23 cellular contexts compared by ENCODE assay signal in the genomic region with DNA sequence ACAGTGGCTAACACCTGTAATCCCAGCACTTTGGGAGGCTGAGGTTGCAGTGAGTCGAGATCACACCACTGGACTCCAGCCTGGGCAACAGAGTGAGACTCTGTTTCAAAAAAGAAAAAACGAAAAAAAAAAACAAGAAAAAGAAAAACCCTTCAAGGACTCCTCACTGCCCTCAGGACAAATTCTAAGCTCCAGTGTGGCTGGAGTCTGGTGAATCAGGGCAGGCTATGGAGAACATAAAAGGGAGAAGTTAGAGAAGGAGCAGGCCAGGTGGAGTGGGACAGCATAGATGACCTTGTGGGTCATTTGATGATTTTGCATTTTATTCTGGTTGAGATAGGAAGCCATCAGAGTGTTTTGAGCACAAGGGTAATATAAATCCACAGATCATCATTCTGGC. TPM values are rescaled to one million over a fixed set of nuclear protein-coding genes. Genes with fewer than 3 reads are reported as not detected.
DNase-seq lines count a peak whose midpoint lies in the region; ATAC-seq, FAIRE-seq and TF ChIP-seq lines count a peak whose summit lies in the region.
"Had no signal": no experiment of that assay in that cellular context is flagged by ENCODE, and none has a peak within 500 bp of the region (broad histone marks: within the 10 kb centered on the region; RNA-seq: fewer than 3 reads in every experiment).

No MANE protein-coding gene starts in this region.

- H3K4me1 ChIP-seq in left ventricle myocardium inferior (no peaks in the 10 kb centered on the region), endothelial cell of umbilical vein (ENCODE audit: control insufficient read depth, extremely low read depth, insufficient read depth, low read length) (no peaks in the 10 kb centered on the region), neuronal stem cell (ENCODE audit: control insufficient read depth in 2 of 2, insufficient read depth in 1 of 2, low read depth in 1 of 2, low read length in 2 of 2) (no peaks in the 10 kb centered on the region), vagina (peaks cover 23% of the 10 kb centered on the region), adrenal gland (replicated peaks in 1 of 2) (peaks cover 11 to 14% of the 10 kb centered on the region in 2 donors), SJCRH30 (no peaks in the 10 kb centered on the region)
- H3K4me1 ChIP-seq: psoas muscle, upper lobe of right lung had no signal

- H3K9me3 ChIP-seq in left ventricle myocardium inferior (replicated peaks) (no peaks in the 10 kb centered on the region), endothelial cell of umbilical vein (replicated peaks; ENCODE audit: control insufficient read depth, insufficient read depth, low read length) (no peaks in the 10 kb centered on the region), neuronal stem cell (replicated peaks in 1 of 2; ENCODE audit: control insufficient read depth in 2 of 2, insufficient read depth in 1 of 2, low read depth in 1 of 2, low read length in 2 of 2) (peaks cover 0 to 3% of the 10 kb centered on the region in 2 donors), vagina (no peaks in the 10 kb centered on the region), adrenal gland (replicated peaks in 1 of 3) (no peaks in the 10 kb centered on the region), SJCRH30 (replicated peaks) (no peaks in the 10 kb centered on the region)
- H3K9me3 ChIP-seq: psoas muscle, upper lobe of right lung had no signal

- no peak overlapping the region for H3K23ac ChIP-seq in neuronal stem cell (ENCODE audit: low read depth, low read length, poor library complexity)

- H3K79me1 ChIP-seq in neuronal stem cell (ENCODE audit: low read depth, low read length), result no peaks in the 10 kb centered on the region

- no peak overlapping the region for H2BK5ac ChIP-seq in neuronal stem cell (ENCODE audit: low read length)

- no peak overlapping the region for H2BK120ac ChIP-seq in neuronal stem cell (ENCODE audit: low read depth, low read length)

- peak; percentile 31 for FAIRE-seq in endothelial cell of umbilical vein (lab: Jason Lieb, UNC)
- FAIRE-seq: bronchial epithelial cell, small intestine had no signal

- POLR2A ChIA-PET in endothelial cell of umbilical vein (lab: Charles Lee), result no interaction called here

- H3K9me1 ChIP-seq in endothelial cell of umbilical vein (replicated peaks; ENCODE audit: control insufficient read depth, extremely low read depth, insufficient read depth, low read length), result no peaks in the 10 kb centered on the region

- DNase-seq in left ventricle myocardium inferior, result no peak
- no peak for DNase-seq in Right ventricle myocardium inferior (ENCODE audit: missing footprints)
- no peak for DNase-seq in endothelial cell of umbilical vein (ENCODE audit: low read depth, low spot score)
- no peak for DNase-seq in neuronal stem cell (ENCODE audit: low spot score)
- DNase-seq in vagina (ENCODE audit: extremely low spot score in 2 of 2), result no peak
- no peak for DNase-seq in adrenal gland
- DNase-seq in SJCRH30, result no peak
- no peak for DNase-seq in NCI-H128 (lab: John Stamatoyannopoulos, UW; ENCODE audit: unreplicated experiment)
- DNase-seq: 8988T; activated CD4-positive, alpha-beta T cell treated with anti-CD3 and anti-CD28 coated beads, Interleukin-2, amount 50 U/mL, for 1 hour; activated naive CD8-positive, alpha-beta T cell treated with anti-CD3 and anti-CD28 coated beads, Interleukin-2, amount 50 U/mL, for 24 hours; Calu3; dermis blood vessel endothelial cell; MG63; NCI-H1436 treated with DMSO at 0.1 percent for 48 hours; NCI-H524 treated with DMSO at 0.1 percent for 48 hours; psoas muscle; small intestine; stimulated activated CD4-positive, alpha-beta T cell treated with anti-CD3 and anti-CD28 coated beads, Interleukin-2, amount 100 ng/mL, for 48 hours; stimulated activated naive CD8-positive, alpha-beta T cell treated with anti-CD3 and anti-CD28 coated beads, Interleukin-15, amount 100 ng/mL, for 72 hours; upper lobe of right lung had no signal

- WGBS in neuronal stem cell (ENCODE audit: extremely low coverage in 2 of 2, insufficient read length in 2 of 2, insufficient replicate concordance in 1 of 2), 2 donors, result no CpG with 5 or more reads among the region's 2 CpGs
- 78 to 87% (median 84%) methylated on average over 2 of the region's 2 CpGs for WGBS in adrenal gland, 4 donors

- H3K4ac ChIP-seq in neuronal stem cell (ENCODE audit: low read length), result no peak overlapping the region

- H3K18ac ChIP-seq in neuronal stem cell (ENCODE audit: low read length), result no peak overlapping the region

- H3K4me2 ChIP-seq in endothelial cell of umbilical vein (ENCODE audit: insufficient read depth, low read length) (no peak overlapping the region), neuronal stem cell (ENCODE audit: insufficient read depth, low read length, poor library complexity, severe bottlenecking) (no peak overlapping the region)

- H3K9ac ChIP-seq in endothelial cell of umbilical vein (replicated peaks; ENCODE audit: extremely low read depth, insufficient read depth, low read length) (no peak overlapping the region), neuronal stem cell (ENCODE audit: low read depth, low read length, poor library complexity) (no peak overlapping the region)

- H3K4me3 ChIP-seq in left ventricle myocardium inferior, result no peak overlapping the region
- H3K4me3 ChIP-seq in endothelial cell of umbilical vein (replicated peaks in 1 of 3; ENCODE audit: insufficient read depth in 1 of 3, low read depth in 1 of 3, low read length in 3 of 3), result no peak overlapping the region
- no peak overlapping the region for H3K4me3 ChIP-seq in neuronal stem cell (ENCODE audit: low read length in 2 of 2)
- H3K4me3 ChIP-seq in vagina, result no peak overlapping the region
- no peak overlapping the region for H3K4me3 ChIP-seq in adrenal gland
- H3K4me3 ChIP-seq in SJCRH30, result no peak overlapping the region
- H3K4me3 ChIP-seq: MG63, psoas muscle, upper lobe of right lung had no signal

- no peak for ATAC-seq in Right ventricle myocardium inferior
- ATAC-seq: activated naive CD8-positive, alpha-beta T cell treated with anti-CD3 and anti-CD28 coated beads, Interleukin-2, amount 50 U/mL, for 24 hours; stimulated activated naive CD8-positive, alpha-beta T cell treated with anti-CD3 and anti-CD28 coated beads, Interleukin-15, amount 100 ng/mL, for 72 hours; upper lobe of right lung had no signal

- dilution Hi-C loops in endothelial cell of umbilical vein (cut with MboI; ENCODE audit: extremely low pct_ligation_motif_present, low sequenced_read_pairs), result no loop called here

- TF ChIP-seq CTCF in left ventricle myocardium inferior (IDR thresholded peaks at IDR 0.05; ENCODE audit: borderline replicate concordance) (no peak), endothelial cell of umbilical vein (IDR thresholded peaks at IDR 0.05; ENCODE audit: extremely low read depth in 1 of 2, insufficient read depth in 1 of 2, low read depth in 1 of 2, low read length in 2 of 2) (no peak), vagina (IDR thresholded peaks at IDR 0.05) (no peak), adrenal gland (IDR thresholded peaks at IDR 0.05) (no peak)

- no peak overlapping the region for H2BK12ac ChIP-seq in neuronal stem cell (ENCODE audit: low read length)

- H4K91ac ChIP-seq in neuronal stem cell (ENCODE audit: low read depth, low read length, poor library complexity), result no peak overlapping the region

- CTCF ChIA-PET in endothelial cell of umbilical vein (lab: Charles Lee), result interaction anchor here (1.4 kb wide), 1 partner anchor 10 kb away, joined by 3 read pairs; no protein-coding TSS in a partner anchor

- H4K20me1 ChIP-seq in endothelial cell of umbilical vein (replicated peaks; ENCODE audit: control insufficient read depth, extremely low read depth, insufficient read depth, low read length), result no peaks in the 10 kb centered on the region

- no TSS peak for BruUV-seq in endothelial cell of umbilical vein (replicated peaks; lab: Mats Ljungman, UMichigan)

- TF ChIP-seq POLR2A in endothelial cell of umbilical vein (IDR thresholded peaks at IDR 0.05; ENCODE audit: low read depth, low read length) (no peak), vagina (IDR thresholded peaks at IDR 0.05) (no peak), adrenal gland (IDR thresholded peaks at IDR 0.05) (no peak)

- no peak overlapping the region for H2BK15ac ChIP-seq in neuronal stem cell (ENCODE audit: low read length)

- H3K27ac ChIP-seq in left ventricle myocardium inferior (replicated peaks) (peak overlapping the region; percentile 49), endothelial cell of umbilical vein (ENCODE audit: insufficient read depth, low read depth, low read length) (no peak overlapping the region), neuronal stem cell (replicated peaks; ENCODE audit: low read length) (no peak overlapping the region), vagina (peak overlapping the region; percentile 79), adrenal gland (no peak overlapping the region), SJCRH30 (no peak overlapping the region)
- H3K27ac ChIP-seq: HL-60, psoas muscle, upper lobe of right lung had no signal

- H2AFZ ChIP-seq in endothelial cell of umbilical vein (ENCODE audit: low read depth, low read length), result no peak overlapping the region
- peak overlapping the region; percentile 56 for H2AFZ ChIP-seq in neuronal stem cell (ENCODE audit: low read length)

- H3K14ac ChIP-seq in neuronal stem cell (ENCODE audit: low read length), result no peak overlapping the region

- no peak overlapping the region for H2AK5ac ChIP-seq in neuronal stem cell (ENCODE audit: low read depth, low read length)

- H3K36me3 ChIP-seq in left ventricle myocardium inferior (no peaks in the 10 kb centered on the region), endothelial cell of umbilical vein (ENCODE audit: control insufficient read depth in 2 of 2, extremely low read depth in 1 of 2, insufficient read depth in 2 of 2, low read length in 2 of 2) (no peaks in the 10 kb centered on the region), neuronal stem cell (replicated peaks in 1 of 2; ENCODE audit: control insufficient read depth in 2 of 2, insufficient read depth in 2 of 2, low read length in 2 of 2) (no peaks in the 10 kb centered on the region), vagina (no peaks in the 10 kb centered on the region), adrenal gland (replicated peaks in 1 of 2) (no peaks in the 10 kb centered on the region), SJCRH30 (no peaks in the 10 kb centered on the region)
- H3K36me3 ChIP-seq: upper lobe of right lung had no signal

- intact Hi-C loops in left ventricle myocardium inferior (cut with micrococcal nuclease), result no loop called here
- intact Hi-C loops in Right ventricle myocardium inferior (cut with DNase I), result no loop called here
- intact Hi-C loops in endothelial cell of umbilical vein (cut with micrococcal nuclease), result no loop called here
- intact Hi-C loops in vagina (cut with DNase I), result no loop called here
- intact Hi-C loops in adrenal gland (cut with DNase I), result no loop called here

- no peaks in the 10 kb centered on the region for H3K79me2 ChIP-seq in endothelial cell of umbilical vein (ENCODE audit: control insufficient read depth, insufficient read depth, low read length)

- H3K27me3 ChIP-seq in left ventricle myocardium inferior (ENCODE audit: low read depth), result no peaks in the 10 kb centered on the region
- no peaks in the 10 kb centered on the region for H3K27me3 ChIP-seq in endothelial cell of umbilical vein (ENCODE audit: control insufficient read depth in 2 of 2, insufficient read depth in 2 of 2, low read length in 2 of 2)
- H3K27me3 ChIP-seq in neuronal stem cell (ENCODE audit: control insufficient read depth in 3 of 3, insufficient read depth in 3 of 3, low read depth in 1 of 3, low read length in 3 of 3), result no peaks in the 10 kb centered on the region
- no peaks in the 10 kb centered on the region for H3K27me3 ChIP-seq in vagina
- H3K27me3 ChIP-seq in adrenal gland, result no peaks in the 10 kb centered on the region
- H3K27me3 ChIP-seq in SJCRH30, result no peaks in the 10 kb centered on the region
- H3K27me3 ChIP-seq: MG63, upper lobe of right lung had no signal

- H4K8ac ChIP-seq in neuronal stem cell (ENCODE audit: low read depth, low read length), result no peak overlapping the region

RNA-seq across cellular contexts. Expression of a gene that starts 12.5 kb away (rescaled TPM):
- 26.5 TPM for total RNA-seq in left ventricle myocardium inferior
- total RNA-seq in Right ventricle myocardium inferior, result 28.9 TPM
- total RNA-seq in endothelial cell of umbilical vein, result 89.8 and 91.5 TPM in 2 replicates
- 24.8 and 30.6 TPM in 2 replicates for polyA plus RNA-seq in endothelial cell of umbilical vein
- 45.8 and 47.4 TPM in 2 replicates for polyA plus RNA-seq in endothelial cell of umbilical vein (2011; cell fraction: cytosol; rRNA removed)
- 65.6 and 84.2 TPM in 2 replicates for polyA plus RNA-seq in endothelial cell of umbilical vein (2011; cell fraction: nucleus; rRNA removed)
- 98.3 and 141 TPM in 2 replicates for polyA plus RNA-seq in endothelial cell of umbilical vein (2012)
- 50.8 and 51.9 TPM in 2 replicates for polyA minus RNA-seq in endothelial cell of umbilical vein
- polyA minus RNA-seq in endothelial cell of umbilical vein (2011; cell fraction: cytosol; rRNA and poly(A)+ RNA removed), result 28.1 TPM
- polyA minus RNA-seq in endothelial cell of umbilical vein (2011; cell fraction: nucleus; rRNA and poly(A)+ RNA removed), result 68.3 and 78.5 TPM in 2 replicates
- 21.0 TPM for polyA plus RNA-seq in neuronal stem cell (2013, experiment 1 of 2)
- 21.6 TPM for polyA plus RNA-seq in neuronal stem cell (2013, experiment 2 of 2)
- total RNA-seq in vagina, result 118 TPM
- total RNA-seq in adrenal gland, result 100 to 1,000 TPM in 2 of 8 donors, 10 to 100 TPM in 6; 43.6 to 108 (median 73.3) TPM
- polyA plus RNA-seq in adrenal gland, result 100 to 1,000 TPM in 1 of 3 donors, 10 to 100 TPM in 2; 61.8 to 119 (median 82.5) TPM
- total RNA-seq in SJCRH30 (2014; rRNA removed; shearing (Covaris generic)), result 70.7 and 76.1 TPM in 2 replicates

RNA-seq across cellular contexts. Expression of a gene that starts 51.4 kb away (rescaled TPM):
- 20.7 TPM for total RNA-seq in left ventricle myocardium inferior
- 21.6 TPM for total RNA-seq in Right ventricle myocardium inferior
- total RNA-seq in endothelial cell of umbilical vein, result 35.0 and 35.1 TPM in 2 replicates
- polyA plus RNA-seq in endothelial cell of umbilical vein, result 6.8 and 9.2 TPM in 2 replicates
- 8.2 and 8.7 TPM in 2 replicates for polyA plus RNA-seq in endothelial cell of umbilical vein (2011; cell fraction: cytosol; rRNA removed)
- 11.3 and 16.4 TPM in 2 replicates for polyA plus RNA-seq in endothelial cell of umbilical vein (2011; cell fraction: nucleus; rRNA removed)
- 16.6 and 28.3 TPM in 2 replicates for polyA plus RNA-seq in endothelial cell of umbilical vein (2012)
- polyA minus RNA-seq in endothelial cell of umbilical vein, result 36.3 and 39.8 TPM in 2 replicates
- polyA minus RNA-seq in endothelial cell of umbilical vein (2011; cell fraction: cytosol; rRNA and poly(A)+ RNA removed), result 49.1 TPM
- 18.8 and 31.0 TPM in 2 replicates for polyA minus RNA-seq in endothelial cell of umbilical vein (2011; cell fraction: nucleus; rRNA and poly(A)+ RNA removed)
- 9.4 TPM for polyA plus RNA-seq in neuronal stem cell (2013, experiment 1 of 2)
- polyA plus RNA-seq in neuronal stem cell (2013, experiment 2 of 2), result 9.8 TPM
- 27.5 TPM for total RNA-seq in vagina
- 10 to 100 TPM; 46.0 to 81.6 (median 59.2) TPM for total RNA-seq in adrenal gland
- 10 to 100 TPM in 2 of 3 donors, 1 to 10 TPM in 1; 9.5 to 48.4 (median 12.0) TPM for polyA plus RNA-seq in adrenal gland
- total RNA-seq in SJCRH30 (2014; rRNA removed; shearing (Covaris generic)), result 35.3 and 38.8 TPM in 2 replicates

Comparison
In these comparisons a context has a peak if more than half of its experiments do, and no peak if none do; other contexts are left out.
1. H3K27ac ChIP-seq: peak in left ventricle myocardium inferior (single experiment) and vagina (single experiment); none in endothelial cell of umbilical vein (single experiment), neuronal stem cell (single experiment), adrenal gland (0 of 5) and SJCRH30 (single experiment).